Comparison of ENCODE assay signal across 16 cellular contexts in genomic region chr16:12760819-12761611, GRCh38. TPM values are rescaled to one million over a fixed set of nuclear protein-coding genes. Genes with fewer than 3 reads are reported as not detected.
DNase-seq lines count a peak whose midpoint lies in the region; ATAC-seq, FAIRE-seq and TF ChIP-seq lines count a peak whose summit lies in the region.
"Had no signal": no experiment of that assay in that cellular context is flagged by ENCODE, and none has a peak within 500 bp of the region (broad histone marks: within the 10 kb centered on the region; RNA-seq: fewer than 3 reads in every experiment).

No MANE protein-coding gene starts in this region.

- no peaks in the 10 kb centered on the region for H3K9me3 Mint-ChIP-seq in memory B cell
- H3K9me3 Mint-ChIP-seq in stimulated activated memory B cell treated with anti-CD40 and anti-IgM and Interleukin-4, amounts not matched to agents 10 μg/mL and 1 μg/mL and 100 μg/mL, for 72 hours: no peaks in the 10 kb centered on the region
- H3K9me3 Mint-ChIP-seq: CD4-positive, alpha-beta T cell; H9 had no signal

- H3K36me3 Mint-ChIP-seq in memory B cell: peaks cover 9% of the 10 kb centered on the region
- H3K36me3 Mint-ChIP-seq in stimulated activated memory B cell treated with anti-CD40 and anti-IgM and Interleukin-4, amounts not matched to agents 10 μg/mL and 1 μg/mL and 100 μg/mL, for 72 hours: no peaks in the 10 kb centered on the region

- FAIRE-seq in GM12891 (lab: Jason Lieb, UNC): peak; percentile 28
- FAIRE-seq: A549, H1, HTR-8/SVneo had no signal

- peak; percentile 52 for ATAC-seq in left lobe of liver
- peak; percentile 26 for ATAC-seq in memory B cell (ENCODE audit: low read depth)
- peak; percentile 64 for ATAC-seq in stimulated activated memory B cell treated with anti-CD40 and anti-IgM and Interleukin-4, amounts not matched to agents 10 μg/mL and 1 μg/mL and 100 μg/mL, for 72 hours
- ATAC-seq: A549 had no signal

- DNase-seq in GM12891 (ENCODE audit: insufficient read length, low spot score) (no peak), left lobe of liver (ENCODE audit: low spot score) (no peak), memory B cell (ENCODE audit: low spot score in 2 of 2) (no peak), HuH-7.5 (ENCODE audit: low spot score) (no peak), NCI-H345 (lab: John Stamatoyannopoulos, UW) (no peak)
- no peak for DNase-seq in activated effector memory CD4-positive, alpha-beta T cell treated with anti-CD3 and anti-CD28 coated beads, Interleukin-2, amount 50 U/mL, for 16 hours
- DNase-seq: AML-193; CD4-positive, alpha-beta T cell; DMS153; DMS79; GDM1; H9 had no signal

- no peaks in the 10 kb centered on the region for H3K27me3 Mint-ChIP-seq in memory B cell
- no peaks in the 10 kb centered on the region for H3K27me3 Mint-ChIP-seq in stimulated activated memory B cell treated with anti-CD40 and anti-IgM and Interleukin-4, amounts not matched to agents 10 μg/mL and 1 μg/mL and 100 μg/mL, for 72 hours
- H3K27me3 Mint-ChIP-seq: CD4-positive, alpha-beta T cell had no signal

- H3K4me3 Mint-ChIP-seq in memory B cell: no peak overlapping the region
- no peak overlapping the region for H3K4me3 Mint-ChIP-seq in stimulated activated memory B cell treated with anti-CD40 and anti-IgM and Interleukin-4, amounts not matched to agents 10 μg/mL and 1 μg/mL and 100 μg/mL, for 72 hours
- H3K4me3 Mint-ChIP-seq: CD4-positive, alpha-beta T cell; H9 had no signal

- peaks cover 18% of the 10 kb centered on the region for H3K4me1 Mint-ChIP-seq in memory B cell
- H3K4me1 Mint-ChIP-seq in stimulated activated memory B cell treated with anti-CD40 and anti-IgM and Interleukin-4, amounts not matched to agents 10 μg/mL and 1 μg/mL and 100 μg/mL, for 72 hours: peaks cover 17% of the 10 kb centered on the region

- peak overlapping the region; percentile 35 for H3K27ac Mint-ChIP-seq in memory B cell
- peak overlapping the region; percentile 70 for H3K27ac Mint-ChIP-seq in stimulated activated memory B cell treated with anti-CD40 and anti-IgM and Interleukin-4, amounts not matched to agents 10 μg/mL and 1 μg/mL and 100 μg/mL, for 72 hours
- H3K27ac Mint-ChIP-seq: CD4-positive, alpha-beta T cell; H9 had no signal

- no peak for TF ChIP-seq POLR2A in GM12891 (IDR thresholded peaks at IDR 0.05; ENCODE audit: low read depth, low read length)

TF ChIP-seq in GM12891, 5 proteins besides CTCF, POLR2A, EP300 and RAD21:
- TF ChIP-seq SPI1 (IDR thresholded peaks at IDR 0.05; ENCODE audit: low read depth, low read length): peak; percentile 82
- no peak for TF ChIP-seq POU2F2 (IDR thresholded peaks at IDR 0.05; ENCODE audit: low read depth, low read length)
- TF ChIP-seq POLR2AphosphoS5 (IDR thresholded peaks at IDR 0.05; ENCODE audit: low read depth, low read length): no peak
- no peak for TF ChIP-seq TAF1 (IDR thresholded peaks at IDR 0.05; ENCODE audit: low read depth, low read length)
- no peak for TF ChIP-seq PAX5 (IDR thresholded peaks at IDR 0.05; ENCODE audit: insufficient read depth, low read length, severe bottlenecking)

RNA-seq across cellular contexts. Expression of gene CPPED1, which starts 42.7 kb away (rescaled TPM):
- 3.9 TPM for polyA plus RNA-seq in GM12891 (2012; ENCODE audit: low read depth, missing spikeins)
- total RNA-seq in left lobe of liver: 34.0 TPM
